In the genomic region with DNA sequence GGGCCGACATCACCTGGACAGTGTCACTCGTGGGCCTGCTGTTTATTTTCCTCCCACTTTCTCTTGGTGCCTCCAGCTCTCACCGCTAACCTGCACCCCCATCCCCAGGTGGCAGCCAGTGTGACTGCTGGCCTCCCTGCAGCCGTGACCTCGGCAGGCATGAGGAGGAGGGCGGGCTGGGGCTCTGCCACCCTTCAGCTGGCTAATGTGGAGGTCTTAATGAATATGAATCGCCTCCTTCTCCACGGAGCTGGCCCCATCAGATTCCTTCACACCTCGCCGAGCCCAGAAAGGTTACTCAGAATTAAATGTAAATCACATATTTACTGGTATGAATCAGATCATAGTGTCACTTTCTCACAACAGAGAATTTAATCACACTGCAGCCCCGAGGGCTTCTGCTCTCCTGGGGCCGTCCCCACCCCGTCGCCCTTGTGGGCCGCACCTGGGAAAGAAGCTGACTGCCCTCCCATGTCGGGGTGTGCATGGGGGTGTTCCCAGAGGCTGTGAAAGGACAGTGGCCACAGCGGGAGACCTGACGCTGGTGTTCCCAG, we compare ENCODE assay signal across 17 cellular contexts.
A peak's percentile ranks its signal among the peaks of the same experiment; 100 is the strongest.
DNase-seq lines count a peak whose midpoint lies in the region; ATAC-seq and TF ChIP-seq lines count a peak whose summit lies in the region.
"Had no signal": no experiment of that assay in that cellular context is flagged by ENCODE, and none has a peak within 500 bp of the region (broad histone marks: within the 10 kb centered on the region; RNA-seq: fewer than 3 reads in every experiment).

No MANE protein-coding gene starts in this region.

- peaks cover 29% of the 10 kb centered on the region for H3K4me1 Mint-ChIP-seq in activated naive CD4-positive, alpha-beta T cell treated with anti-CD3 and anti-CD28 coated beads, Interleukin-2, amount 50 U/mL, for 24 hours
- peaks cover 41% of the 10 kb centered on the region for H3K4me1 Mint-ChIP-seq in stimulated activated effector memory CD8-positive, alpha-beta T cell treated with anti-CD3 and anti-CD28 coated beads, Interleukin-12 subunit alpha, Interleukin-12 subunit beta, amount 100 ng/mL, for 72 hours
- H3K4me1 Mint-ChIP-seq in mesothelial cell of epicardium: peaks cover 68% of the 10 kb centered on the region

- no peak for DNase-seq in activated naive CD4-positive, alpha-beta T cell treated with Interleukin-2 at 50 U/mL for 16 hours
- DNase-seq in stimulated activated effector memory CD8-positive, alpha-beta T cell treated with anti-CD3 and anti-CD28 coated beads, Interleukin-12 subunit alpha, Interleukin-12 subunit beta, amount 100 ng/mL, for 72 hours (ENCODE audit: low spot score in 2 of 2): no peak
- DNase-seq in mesothelial cell of epicardium (ENCODE audit: low spot score in 2 of 2, unreplicated experiment in 2 of 2): no peak
- DNase-seq in Ammon's horn (ENCODE audit: low spot score): no peak
- DNase-seq in activated CD8-positive, alpha-beta memory T cell treated with anti-CD3 and anti-CD28 coated beads, Interleukin-2, amount 50 U/mL, for 4 hours: no peak
- DNase-seq: activated CD4-positive, alpha-beta T cell treated with anti-CD3 and anti-CD28 coated beads, Interleukin-2, amount 50 U/mL, for 1 hour; activated gamma-delta T cell; effector CD8-positive, alpha-beta T cell; foreskin fibroblast; KG1; NCI-H526 treated with DMSO at 0.1 percent for 48 hours; Right ventricle myocardium superior had no signal

- TF ChIP-seq EP300 in Ishikawa (IDR thresholded peaks at IDR 0.05; ENCODE audit: borderline replicate concordance): peak; percentile 89

- peak; percentile 16 for ATAC-seq in esophagus mucosa
- ATAC-seq in stimulated activated effector memory CD8-positive, alpha-beta T cell treated with anti-CD3 and anti-CD28 coated beads, Interleukin-12 subunit alpha, Interleukin-12 subunit beta, amount 100 ng/mL, for 72 hours: peak; percentile 73
- ATAC-seq: pancreas had no signal

- TF ChIP-seq RAD21 in Ishikawa (IDR thresholded peaks at IDR 0.05; ENCODE audit: low read depth): no peak

- H3K27me3 Mint-ChIP-seq in activated naive CD4-positive, alpha-beta T cell treated with anti-CD3 and anti-CD28 coated beads, Interleukin-2, amount 50 U/mL, for 24 hours: peaks cover under 1% of the 10 kb centered on the region
- peaks cover 4% of the 10 kb centered on the region for H3K27me3 Mint-ChIP-seq in mesothelial cell of epicardium (ENCODE audit: low read depth)

- peak overlapping the region; percentile 43 for H3K27ac Mint-ChIP-seq in activated naive CD4-positive, alpha-beta T cell treated with anti-CD3 and anti-CD28 coated beads, Interleukin-2, amount 50 U/mL, for 24 hours
- peak overlapping the region; percentile 23 for H3K27ac Mint-ChIP-seq in stimulated activated effector memory CD8-positive, alpha-beta T cell treated with anti-CD3 and anti-CD28 coated beads, Interleukin-12 subunit alpha, Interleukin-12 subunit beta, amount 100 ng/mL, for 72 hours
- no peak overlapping the region for H3K27ac Mint-ChIP-seq in mesothelial cell of epicardium
- H3K27ac Mint-ChIP-seq: T-helper 2 cell treated with Interferon-gamma antibody and Interleukin-4, amounts not matched to agents 5 μg/mL and 100 μg/mL, for 36 hours had no signal

- H3K4me3 Mint-ChIP-seq in activated naive CD4-positive, alpha-beta T cell treated with anti-CD3 and anti-CD28 coated beads, Interleukin-2, amount 50 U/mL, for 24 hours: no peak overlapping the region
- no peak overlapping the region for H3K4me3 Mint-ChIP-seq in stimulated activated effector memory CD8-positive, alpha-beta T cell treated with anti-CD3 and anti-CD28 coated beads, Interleukin-12 subunit alpha, Interleukin-12 subunit beta, amount 100 ng/mL, for 72 hours
- H3K4me3 Mint-ChIP-seq in mesothelial cell of epicardium: no peak overlapping the region
- H3K4me3 Mint-ChIP-seq: T-helper 2 cell treated with Interferon-gamma antibody and Interleukin-4, amounts not matched to agents 5 μg/mL and 100 μg/mL, for 36 hours had no signal

- TF ChIP-seq CTCF in mesothelial cell of epicardium (IDR thresholded peaks at IDR 0.05; ENCODE audit: unreplicated experiment): no peak

- H3K36me3 Mint-ChIP-seq in activated naive CD4-positive, alpha-beta T cell treated with anti-CD3 and anti-CD28 coated beads, Interleukin-2, amount 50 U/mL, for 24 hours: no peaks in the 10 kb centered on the region
- no peaks in the 10 kb centered on the region for H3K36me3 Mint-ChIP-seq in stimulated activated effector memory CD8-positive, alpha-beta T cell treated with anti-CD3 and anti-CD28 coated beads, Interleukin-12 subunit alpha, Interleukin-12 subunit beta, amount 100 ng/mL, for 72 hours
- no peaks in the 10 kb centered on the region for H3K36me3 Mint-ChIP-seq in mesothelial cell of epicardium

- H3K9me3 Mint-ChIP-seq in activated naive CD4-positive, alpha-beta T cell treated with anti-CD3 and anti-CD28 coated beads, Interleukin-2, amount 50 U/mL, for 24 hours: no peaks in the 10 kb centered on the region
- H3K9me3 Mint-ChIP-seq in stimulated activated effector memory CD8-positive, alpha-beta T cell treated with anti-CD3 and anti-CD28 coated beads, Interleukin-12 subunit alpha, Interleukin-12 subunit beta, amount 100 ng/mL, for 72 hours: no peaks in the 10 kb centered on the region
- no peaks in the 10 kb centered on the region for H3K9me3 Mint-ChIP-seq in mesothelial cell of epicardium
- H3K9me3 Mint-ChIP-seq: T-helper 2 cell treated with Interferon-gamma antibody and Interleukin-4, amounts not matched to agents 5 μg/mL and 100 μg/mL, for 36 hours had no signal

TF ChIP-seq in Ishikawa, 13 proteins besides CTCF, POLR2A, EP300 and RAD21:
- TF ChIP-seq EGR1 (IDR thresholded peaks at IDR 0.05) (no peak), TCF12 (IDR thresholded peaks at IDR 0.05; ENCODE audit: low read depth) (peak; percentile 89), TEAD4 (IDR thresholded peaks at IDR 0.05) (peak; percentile 80), CREB1 (IDR thresholded peaks at IDR 0.05; ENCODE audit: low read depth) (no peak), YY1 (IDR thresholded peaks at IDR 0.05; ENCODE audit: low read depth) (peak; percentile 50; the same call in 1 of the 2 replicates), ZBTB7A (IDR thresholded peaks at IDR 0.05; ENCODE audit: low read depth) (no peak), TAF1 (IDR thresholded peaks at IDR 0.05; ENCODE audit: low read depth) (no peak), NFIC (IDR thresholded peaks at IDR 0.05) (peak; percentile 70), CEBPB (IDR thresholded peaks at IDR 0.05) (no peak), FOXM1 (IDR thresholded peaks at IDR 0.05; ENCODE audit: borderline replicate concordance, low read depth) (peak; percentile 53; the same call in 1 of the 2 replicates)
- TF ChIP-seq, protein P1, sequence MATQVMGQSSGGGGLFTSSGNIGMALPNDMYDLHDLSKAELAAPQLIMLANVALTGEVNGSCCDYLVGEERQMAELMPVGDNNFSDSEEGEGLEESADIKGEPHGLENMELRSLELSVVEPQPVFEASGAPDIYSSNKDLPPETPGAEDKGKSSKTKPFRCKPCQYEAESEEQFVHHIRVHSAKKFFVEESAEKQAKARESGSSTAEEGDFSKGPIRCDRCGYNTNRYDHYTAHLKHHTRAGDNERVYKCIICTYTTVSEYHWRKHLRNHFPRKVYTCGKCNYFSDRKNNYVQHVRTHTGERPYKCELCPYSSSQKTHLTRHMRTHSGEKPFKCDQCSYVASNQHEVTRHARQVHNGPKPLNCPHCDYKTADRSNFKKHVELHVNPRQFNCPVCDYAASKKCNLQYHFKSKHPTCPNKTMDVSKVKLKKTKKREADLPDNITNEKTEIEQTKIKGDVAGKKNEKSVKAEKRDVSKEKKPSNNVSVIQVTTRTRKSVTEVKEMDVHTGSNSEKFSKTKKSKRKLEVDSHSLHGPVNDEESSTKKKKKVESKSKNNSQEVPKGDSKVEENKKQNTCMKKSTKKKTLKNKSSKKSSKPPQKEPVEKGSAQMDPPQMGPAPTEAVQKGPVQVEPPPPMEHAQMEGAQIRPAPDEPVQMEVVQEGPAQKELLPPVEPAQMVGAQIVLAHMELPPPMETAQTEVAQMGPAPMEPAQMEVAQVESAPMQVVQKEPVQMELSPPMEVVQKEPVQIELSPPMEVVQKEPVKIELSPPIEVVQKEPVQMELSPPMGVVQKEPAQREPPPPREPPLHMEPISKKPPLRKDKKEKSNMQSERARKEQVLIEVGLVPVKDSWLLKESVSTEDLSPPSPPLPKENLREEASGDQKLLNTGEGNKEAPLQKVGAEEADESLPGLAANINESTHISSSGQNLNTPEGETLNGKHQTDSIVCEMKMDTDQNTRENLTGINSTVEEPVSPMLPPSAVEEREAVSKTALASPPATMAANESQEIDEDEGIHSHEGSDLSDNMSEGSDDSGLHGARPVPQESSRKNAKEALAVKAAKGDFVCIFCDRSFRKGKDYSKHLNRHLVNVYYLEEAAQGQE (IDR thresholded peaks at IDR 0.05; ENCODE audit: low read depth): no peak
- TF ChIP-seq, protein P2, sequence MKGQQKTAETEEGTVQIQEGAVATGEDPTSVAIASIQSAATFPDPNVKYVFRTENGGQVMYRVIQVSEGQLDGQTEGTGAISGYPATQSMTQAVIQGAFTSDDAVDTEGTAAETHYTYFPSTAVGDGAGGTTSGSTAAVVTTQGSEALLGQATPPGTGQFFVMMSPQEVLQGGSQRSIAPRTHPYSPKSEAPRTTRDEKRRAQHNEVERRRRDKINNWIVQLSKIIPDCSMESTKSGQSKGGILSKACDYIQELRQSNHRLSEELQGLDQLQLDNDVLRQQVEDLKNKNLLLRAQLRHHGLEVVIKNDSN (IDR thresholded peaks at IDR 0.05): no peak
- TF ChIP-seq, protein P3, sequence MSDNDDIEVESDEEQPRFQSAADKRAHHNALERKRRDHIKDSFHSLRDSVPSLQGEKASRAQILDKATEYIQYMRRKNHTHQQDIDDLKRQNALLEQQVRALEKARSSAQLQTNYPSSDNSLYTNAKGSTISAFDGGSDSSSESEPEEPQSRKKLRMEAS (IDR thresholded peaks at IDR 0.05): peak; percentile 56; the same call in 1 of the 2 replicates
